In the genomic region with DNA sequence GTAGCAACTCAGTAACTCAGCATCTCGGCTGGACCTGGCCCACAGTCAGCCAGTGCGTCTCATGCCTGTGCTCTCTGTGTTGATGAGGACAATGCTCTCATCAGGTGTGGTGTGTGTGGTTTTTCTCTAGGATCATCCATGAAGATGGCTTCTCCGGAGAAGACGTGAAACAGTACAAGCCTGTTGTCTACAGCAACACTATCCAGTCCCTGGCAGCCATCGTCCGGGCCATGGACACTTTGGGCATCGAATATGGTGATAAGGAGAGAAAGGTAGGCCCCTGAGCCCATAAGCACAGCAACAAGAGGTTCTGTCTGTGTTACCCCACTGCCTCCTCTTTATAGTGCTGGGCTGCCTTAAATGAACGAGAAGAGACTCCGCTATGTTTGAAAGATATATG, we compare ENCODE assay signal across 24 cellular contexts.
"Had no signal": no experiment of that assay in that cellular context is flagged by ENCODE, and none has a peak within 500 bp of the region (broad histone marks: within the 10 kb centered on the region; RNA-seq: fewer than 3 reads in every experiment).

No MANE protein-coding gene starts in this region.

- H3K27me3 ChIP-seq: ovary, right lobe of liver, thyroid gland, upper lobe of left lung had no signal

- ATAC-seq: effector memory CD8-positive, alpha-beta T cell; left lobe of liver; mucosa of descending colon; natural killer cell treated with Interleukin-12 subunit alpha and Interleukin-12 subunit beta and Interleukin-15 and Interleukin-18, amount 100 ng/mL, for 72 hours; right lobe of liver; stimulated activated naive CD8-positive, alpha-beta T cell treated with anti-CD3 and anti-CD28 coated beads, Interleukin-15, amount 100 ng/mL, for 72 hours had no signal

- H3K4me2 ChIP-seq: smooth muscle cell had no signal

- H3K9me3 ChIP-seq: esophagus squamous epithelium, mucosa of descending colon, ovary, right lobe of liver, thyroid gland, upper lobe of left lung had no signal

- H3K27ac ChIP-seq: coronary artery, esophagus squamous epithelium, ovary, right lobe of liver, thyroid gland, upper lobe of left lung had no signal

- H3K36me3 ChIP-seq: esophagus squamous epithelium, ovary, thyroid gland, upper lobe of left lung had no signal

- H3K4me1 ChIP-seq: esophagus squamous epithelium, thyroid gland, upper lobe of left lung had no signal

- DNase-seq: dermis blood vessel endothelial cell; effector memory CD8-positive, alpha-beta T cell; erythroblast; esophagus squamous epithelium; foreskin melanocyte; mucosa of descending colon; naive B cell; nucleus accumbens; ovary; posterior cingulate gyrus; right lobe of liver; stimulated activated CD4-positive, alpha-beta T cell treated with anti-CD3 and anti-CD28 coated beads, Interleukin-12 subunit alpha, Interleukin-12 subunit beta, amount 100 ng/mL, for 4 hours; stimulated activated CD4-positive, alpha-beta T cell treated with anti-CD3 and anti-CD28 coated beads, Interleukin-1b, Interleukin-23, amount 100 ng/mL, for 48 hours; stimulated activated CD4-positive, alpha-beta T cell treated with anti-CD3 and anti-CD28 coated beads, Interleukin-4, amount 100 ng/mL, for 1 hour; stimulated activated CD8-positive, alpha-beta memory T cell treated with anti-CD3 and anti-CD28 coated beads, Interleukin-4, amount 100 ng/mL, for 48 hours; stimulated activated naive CD4-positive, alpha-beta T cell; stimulated activated naive CD8-positive, alpha-beta T cell treated with anti-CD3 and anti-CD28 coated beads, Interleukin-15, amount 100 ng/mL, for 72 hours; thyroid gland had no signal

- H3K4me3 ChIP-seq: coronary artery, esophagus squamous epithelium, lung, mucosa of descending colon, ovary, right lobe of liver, smooth muscle cell, thyroid gland, upper lobe of left lung had no signal
